In the genomic region with DNA sequence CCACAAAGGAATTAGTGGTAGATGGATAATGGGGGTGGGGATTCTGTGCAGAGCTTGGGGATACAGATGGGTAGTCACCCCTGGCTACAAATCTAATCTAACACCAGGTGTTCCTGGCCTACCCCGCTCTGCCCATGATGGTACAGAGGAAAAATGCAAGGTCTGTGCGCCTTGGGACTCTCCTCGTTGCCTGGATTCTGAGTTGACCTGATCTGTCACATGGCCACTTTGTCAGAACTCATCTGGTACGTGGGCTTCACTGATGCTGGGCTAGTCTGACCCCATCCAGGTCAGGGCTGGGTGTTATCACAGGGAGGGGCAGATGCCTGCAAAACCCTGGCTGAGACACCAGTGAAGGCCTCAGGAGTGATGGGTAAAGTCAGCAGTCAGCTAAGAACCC, we compare ENCODE assay signal across 18 cellular contexts. TPM values are rescaled to one million over a fixed set of nuclear protein-coding genes. Genes with fewer than 3 reads are reported as not detected.
DNase-seq lines count a peak whose midpoint lies in the region; ATAC-seq, FAIRE-seq and TF ChIP-seq lines count a peak whose summit lies in the region.
"Had no signal": no experiment of that assay in that cellular context is flagged by ENCODE, and none has a peak within 500 bp of the region (broad histone marks: within the 10 kb centered on the region; RNA-seq: fewer than 3 reads in every experiment).

No MANE protein-coding gene starts in this region.

- FAIRE-seq in H1 (lab: Jason Lieb, UNC), result no peak

- TF ChIP-seq POLR2A in heart left ventricle (IDR thresholded peaks at IDR 0.05), result no peak
- TF ChIP-seq POLR2A in H1 (IDR thresholded peaks at IDR 0.05; ENCODE audit: control extremely low read depth in 1 of 2, low read depth in 2 of 2, low read length in 2 of 2), result no peak

- CTCF ChIA-PET in H1 (lab: Charles Lee; ENCODE audit: partially characterized antibody), result interaction anchor here (0.6 to 3.8 kb wide), 3 partner anchors 9 to 17 kb away, joined by 3 to 12 read pairs (median 3); partner anchors contain the start of gene ZNF747

- H3K9me3 Mint-ChIP-seq in stimulated activated naive B cell treated with anti-CD40 and anti-IgM and Interleukin-4, amounts not matched to agents 10 μg/mL and 1 μg/mL and 100 μg/mL, for 72 hours, result no peaks in the 10 kb centered on the region

- H3K4me1 Mint-ChIP-seq in T-helper 17 cell, result peaks cover 39% of the 10 kb centered on the region
- H3K4me1 Mint-ChIP-seq in stimulated activated naive B cell treated with anti-CD40 and anti-IgM and Interleukin-4, amounts not matched to agents 10 μg/mL and 1 μg/mL and 100 μg/mL, for 72 hours, result peaks cover 23 to 63% of the 10 kb centered on the region in 2 donors

- ATAC-seq in heart left ventricle, result no peak
- no peak for ATAC-seq in T-helper 17 cell
- ATAC-seq in stimulated activated naive B cell treated with anti-CD40 and anti-IgM and Interleukin-4, amounts not matched to agents 10 μg/mL and 1 μg/mL and 100 μg/mL, for 72 hours (replicated peaks), result no peak
- no peak for ATAC-seq in HG03175 (IDR thresholded peaks at IDR 0.05; ENCODE audit: unreplicated experiment)
- ATAC-seq: left colon had no signal

- H4K20me1 ChIP-seq in H1 (replicated peaks in 1 of 2; ENCODE audit: control insufficient read depth in 1 of 2, insufficient read depth in 2 of 2, low read length in 2 of 2), result peaks cover 0 to 4% of the 10 kb centered on the region in 2 experiments

- in situ Hi-C loops in GM13976 (cut with MboI; ENCODE audit: low sequenced_read_pairs, unreplicated experiment), result no loop called here

- H3K4me2 ChIP-seq in H1 (ENCODE audit: insufficient read depth in 1 of 2, low read depth in 2 of 2, low read length in 2 of 2), result no peak overlapping the region

- 70 to 81% (median 76%) methylated on average over 4 of the region's 4 CpGs; no CpG with 5 or more reads in 1 of the 4 donors for WGBS in heart left ventricle, 4 donors
- 91% methylated on average over 4 of the region's 4 CpGs; no CpG with 5 or more reads in 1 of the 2 experiments for WGBS in H1 (ENCODE audit: extremely low coverage in 1 of 2, insufficient coverage in 1 of 2, insufficient read length in 1 of 2, insufficient replicate concordance in 2 of 2, low coverage in 1 of 2, low lambda C conversion rate in 2 of 2, missing lambda C conversion rate in 1 of 2), 2 experiments

- H4K91ac ChIP-seq in H1 (replicated peaks; ENCODE audit: insufficient read length, low read length), result no peak overlapping the region

- H3K23me2 ChIP-seq in H1 (ENCODE audit: low read depth, low read length), result peaks cover 5% of the 10 kb centered on the region; the same call in 1 of the 2 replicates

- no peak overlapping the region for H2BK15ac ChIP-seq in H1 (ENCODE audit: low read length)

- H3K9ac ChIP-seq in H1 (replicated peaks in 1 of 4; ENCODE audit: extremely low read depth in 1 of 4, low read depth in 3 of 4, low read length in 3 of 4), result no peak overlapping the region

- H3K36me3 ChIP-seq in right atrium auricular region, result peaks cover 16% of the 10 kb centered on the region
- H3K36me3 ChIP-seq in heart left ventricle, result peaks cover 0 to 31% (median 21%) of the 10 kb centered on the region in 9 donors
- H3K36me3 ChIP-seq in H1 (ENCODE audit: control insufficient read depth in 2 of 4, insufficient read depth in 4 of 4, low read length in 3 of 4), result peaks cover 3 to 8% (median 5%) of the 10 kb centered on the region in 4 experiments; a peak in 4 of 8 replicates

- no peak for TF ChIP-seq EP300 in H1 (IDR thresholded peaks at IDR 0.05; ENCODE audit: borderline replicate concordance in 1 of 2, low read depth in 2 of 2, low read length in 2 of 2)

- intact Hi-C loops in heart left ventricle (cut with DNase I), result no loop called here

- no peak for TF ChIP-seq RAD21 in H1 (IDR thresholded peaks at IDR 0.05 in 1 of 2, conservative IDR thresholded peaks at IDR 0.05 in 1 of 2; ENCODE audit: low read depth in 2 of 2, low read length in 2 of 2)

- no peak overlapping the region for H3K18ac ChIP-seq in H1 (ENCODE audit: extremely low read depth, low read length)

- peaks cover 0 to 65% of the 10 kb centered on the region in 2 donors for H3K4me1 ChIP-seq in right atrium auricular region
- peaks cover 0 to 82% (median 34%) of the 10 kb centered on the region in 12 donors for H3K4me1 ChIP-seq in heart left ventricle
- H3K4me1 ChIP-seq in H1 (replicated peaks in 1 of 4; ENCODE audit: control insufficient read depth in 3 of 4, insufficient read depth in 4 of 4, low read length in 3 of 4), result peaks cover 5 to 14% (median 7%) of the 10 kb centered on the region in 4 experiments
- H3K4me1 ChIP-seq: breast epithelium, prostate gland had no signal

- H3K4me3 Mint-ChIP-seq in T-helper 17 cell, result peak overlapping the region; percentile 63
- no peak overlapping the region for H3K4me3 Mint-ChIP-seq in stimulated activated naive B cell treated with anti-CD40 and anti-IgM and Interleukin-4, amounts not matched to agents 10 μg/mL and 1 μg/mL and 100 μg/mL, for 72 hours

- H4K5ac ChIP-seq in H1 (ENCODE audit: insufficient read length, low read depth, low read length), result no peak overlapping the region

- no peak overlapping the region for H3K56ac ChIP-seq in H1 (replicated peaks; ENCODE audit: insufficient read length, low read depth, low read length)

- no peak overlapping the region for H4K8ac ChIP-seq in H1 (ENCODE audit: extremely low read depth, insufficient read depth, low read length)

- H2BK20ac ChIP-seq in H1 (ENCODE audit: low read length), result no peak overlapping the region

- no peaks in the 10 kb centered on the region for H3K36me3 Mint-ChIP-seq in T-helper 17 cell (ENCODE audit: low read depth)
- H3K36me3 Mint-ChIP-seq in stimulated activated naive B cell treated with anti-CD40 and anti-IgM and Interleukin-4, amounts not matched to agents 10 μg/mL and 1 μg/mL and 100 μg/mL, for 72 hours, result peaks cover 31 to 35% of the 10 kb centered on the region in 2 donors

- no peaks in the 10 kb centered on the region for H3K79me1 ChIP-seq in H1 (ENCODE audit: low read depth, low read length)

- H2BK120ac ChIP-seq in H1 (replicated peaks; ENCODE audit: low read depth, low read length), result no peak overlapping the region

- H3K4me3 ChIP-seq in right atrium auricular region (no peak overlapping the region), heart left ventricle (no peak overlapping the region), H1 (ENCODE audit: extremely low read depth in 1 of 4, insufficient read depth in 2 of 4, low read depth in 3 of 4, low read length in 4 of 4) (no peak overlapping the region)
- H3K4me3 ChIP-seq: breast epithelium, prostate gland had no signal

- TF ChIP-seq CTCF in right atrium auricular region (IDR thresholded peaks at IDR 0.05) (no peak), heart left ventricle (IDR thresholded peaks at IDR 0.05) (no peak), H1 (IDR thresholded peaks at IDR 0.05; ENCODE audit: control extremely low read depth in 1 of 3, insufficient read depth in 1 of 3, low read depth in 1 of 3, low read length in 3 of 3) (no peak), GM13976 (IDR thresholded peaks at IDR 0.05; ENCODE audit: borderline replicate concordance, control extremely low read depth, extremely low read depth, insufficient read depth, missing control alignments) (no peak)

- H2AFZ ChIP-seq in H1 (ENCODE audit: low read length), result no peak overlapping the region

- no peak overlapping the region for H3K23ac ChIP-seq in H1 (ENCODE audit: insufficient read length)

- H3K27ac Mint-ChIP-seq in T-helper 17 cell, result peak overlapping the region; percentile 90
- peak overlapping the region; percentile 71 for H3K27ac Mint-ChIP-seq in stimulated activated naive B cell treated with anti-CD40 and anti-IgM and Interleukin-4, amounts not matched to agents 10 μg/mL and 1 μg/mL and 100 μg/mL, for 72 hours

- no peak overlapping the region for H3K14ac ChIP-seq in H1 (ENCODE audit: insufficient read length)

- H2BK5ac ChIP-seq in H1 (ENCODE audit: low read depth, low read length), result 0 out of 2 replicates have a peak overlapping the region, but pooled peaks have one; percentile 26

- H3K27ac ChIP-seq in right atrium auricular region (peak overlapping the region; percentile 31 to 53), heart left ventricle (peak overlapping the region in 5 of 12 donors; percentile 6 to 71 (median 25)), H1 (ENCODE audit: low read depth, low read length) (no peak overlapping the region)
- H3K27ac ChIP-seq: breast epithelium, prostate gland had no signal

- DNase-seq in right atrium auricular region (ENCODE audit: low spot score) (no peak), heart left ventricle (no peak), T-helper 17 cell (no peak), H1 (ENCODE audit: low read depth in 1 of 2, low spot score in 2 of 2) (no peak), NCI-H128 (lab: John Stamatoyannopoulos, UW; ENCODE audit: unreplicated experiment) (no peak), GM13976 (ENCODE audit: low spot score) (no peak)
- no peak for DNase-seq in stimulated activated naive B cell treated with anti-CD40 and anti-IgM and Interleukin-4, amounts not matched to agents 10 μg/mL and 1 μg/mL and 100 μg/mL, for 72 hours
- DNase-seq: activated effector memory CD4-positive, alpha-beta T cell treated with Interleukin-2 at 50 U/mL for 16 hours; DMS79 treated with DMSO at 0.1 percent for 48 hours; left colon; NCI-H1694 treated with DMSO at 0.1 percent for 48 hours; NCI-H446 treated with DMSO at 0.1 percent for 48 hours; SHP77; stimulated activated CD4-positive, alpha-beta T cell treated with anti-CD3 and anti-CD28 coated beads, Interleukin-15, amount 100 ng/mL, for 24 hours; T-helper 9 cell had no signal

- no peak overlapping the region for H2AK5ac ChIP-seq in H1 (ENCODE audit: low read depth, low read length)

- no peaks in the 10 kb centered on the region for H3K27me3 Mint-ChIP-seq in T-helper 17 cell
- no peaks in the 10 kb centered on the region for H3K27me3 Mint-ChIP-seq in stimulated activated naive B cell treated with anti-CD40 and anti-IgM and Interleukin-4, amounts not matched to agents 10 μg/mL and 1 μg/mL and 100 μg/mL, for 72 hours

- no peaks in the 10 kb centered on the region for H3K79me2 ChIP-seq in H1 (ENCODE audit: control insufficient read depth in 1 of 2, insufficient read depth in 2 of 2, low read length in 2 of 2)

- no peak overlapping the region for H3K4ac ChIP-seq in H1 (replicated peaks; ENCODE audit: insufficient read length, low read depth, low read length)

- POLR2A ChIA-PET in H1 (lab: Charles Lee; ENCODE audit: partially characterized antibody), result interaction anchor here (0.6 to 6.7 kb wide), 4 partner anchors 9 to 23 kb away, joined by 4 to 40 read pairs (median 5); partner anchors contain the start of gene ZNF747

- H3K27me3 ChIP-seq in right atrium auricular region, result no peaks in the 10 kb centered on the region
- H3K27me3 ChIP-seq in heart left ventricle, result no peaks in the 10 kb centered on the region
- H3K27me3 ChIP-seq in H1 (replicated peaks in 1 of 4; ENCODE audit: control insufficient read depth in 3 of 4, extremely low read depth in 1 of 4, insufficient read depth in 3 of 4, low read length in 3 of 4), result no peaks in the 10 kb centered on the region
- H3K27me3 ChIP-seq: breast epithelium had no signal

- no peaks in the 10 kb centered on the region for H3K9me3 ChIP-seq in right atrium auricular region
- no peaks in the 10 kb centered on the region for H3K9me3 ChIP-seq in heart left ventricle
- no peaks in the 10 kb centered on the region for H3K9me3 ChIP-seq in T-helper 17 cell (ENCODE audit: control insufficient read depth, low read length, poor library complexity, severe bottlenecking)
- no peaks in the 10 kb centered on the region for H3K9me3 ChIP-seq in H1 (ENCODE audit: insufficient read depth in 2 of 2, low read depth in 1 of 2, low read length in 1 of 2)
- H3K9me3 ChIP-seq: breast epithelium, prostate gland had no signal

- H2BK12ac ChIP-seq in H1 (ENCODE audit: low read depth, low read length), result no peak overlapping the region

RNA-seq across cellular contexts. Expression of gene ZNF764, which starts 5.2 kb away (rescaled TPM):
- total RNA-seq in right atrium auricular region (10 to 100 TPM; 12.0 to 16.9 TPM), heart left ventricle (10 to 100 TPM in 6 of 9 donors, 1 to 10 TPM in 3; 8.5 to 17.2 (median 12.3) TPM), T-helper 17 cell (10 to 100 TPM; 19.5 to 21.4 TPM)
- polyA plus RNA-seq in heart left ventricle (1 to 10 TPM; 7.4 to 8.7 TPM), H1 (2011; rRNA removed) (5.7 and 8.3 TPM in 2 replicates)
- total RNA-seq in H1 (2021; fragmentation: NEBNext Ultra II Directional; extraction: Animal tissue kit (Norgen Biotek cat#: 25700)), result 7.7 and 8.4 TPM in 2 replicates
- polyA plus RNA-seq in H1 (2011; cell fraction: cytosol; rRNA removed), result 5.5 TPM
- 8.2 TPM for polyA plus RNA-seq in H1 (2011; cell fraction: nucleus; rRNA removed)
- polyA plus RNA-seq in H1 (2012, experiment 1 of 2), result 4.7 to 5.7 TPM (median 5.0 TPM) in 4 replicates
- polyA plus RNA-seq in H1 (2012, experiment 2 of 2), result 5.7 TPM
- polyA plus RNA-seq in H1 (2013, experiment 1 of 2), result 4.9 TPM
- polyA plus RNA-seq in H1 (2013, experiment 2 of 2), result 4.6 TPM
- polyA minus RNA-seq in H1 (2011; rRNA and poly(A)+ RNA removed), result 2.0 and 2.3 TPM in 2 replicates
- 7.2 TPM for polyA minus RNA-seq in H1 (2011; cell fraction: cytosol; rRNA and poly(A)+ RNA removed)
- 4.4 TPM for polyA minus RNA-seq in H1 (2011; cell fraction: nucleus; rRNA and poly(A)+ RNA removed)

RNA-seq across cellular contexts. Expression of gene ZNF747, which starts 18.3 kb away (rescaled TPM):
- total RNA-seq in right atrium auricular region (10 to 100 TPM; 13.3 to 16.2 TPM), heart left ventricle (10 to 100 TPM in 5 of 9 donors, 1 to 10 TPM in 4; 8.6 to 15.2 (median 10.5) TPM), T-helper 17 cell (1 to 10 TPM; 7.6 TPM)
- polyA plus RNA-seq in heart left ventricle (1 to 10 TPM; 8.9 to 9.5 TPM), H1 (2011; rRNA removed) (9.9 and 10.7 TPM in 2 replicates)
- total RNA-seq in H1 (2021; fragmentation: NEBNext Ultra II Directional; extraction: Animal tissue kit (Norgen Biotek cat#: 25700)), result 10.3 and 12.0 TPM in 2 replicates
- 8.8 TPM for polyA plus RNA-seq in H1 (2011; cell fraction: cytosol; rRNA removed)
- 7.6 TPM for polyA plus RNA-seq in H1 (2011; cell fraction: nucleus; rRNA removed)
- polyA plus RNA-seq in H1 (2012, experiment 1 of 2), result 5.0 to 6.3 TPM (median 5.5 TPM) in 4 replicates
- 7.7 TPM for polyA plus RNA-seq in H1 (2012, experiment 2 of 2)
- 5.0 TPM for polyA plus RNA-seq in H1 (2013, experiment 1 of 2)
- polyA plus RNA-seq in H1 (2013, experiment 2 of 2), result 5.1 TPM
- 6.0 and 6.5 TPM in 2 replicates for polyA minus RNA-seq in H1 (2011; rRNA and poly(A)+ RNA removed)
- 6.8 TPM for polyA minus RNA-seq in H1 (2011; cell fraction: cytosol; rRNA and poly(A)+ RNA removed)
- 11.6 TPM for polyA minus RNA-seq in H1 (2011; cell fraction: nucleus; rRNA and poly(A)+ RNA removed)

RNA-seq across cellular contexts. Expression of gene ZNF688, which starts 18.6 kb away (rescaled TPM):
- total RNA-seq in right atrium auricular region, result 10 to 100 TPM in 1 of 2 donors, 1 to 10 TPM in 1; 9.6 to 13.5 TPM
- 10 to 100 TPM in 8 of 9 donors, 1 to 10 TPM in 1; 10.0 to 14.3 (median 11.6) TPM for total RNA-seq in heart left ventricle
- polyA plus RNA-seq in heart left ventricle, result 10 to 100 TPM in 1 of 2 donors, 1 to 10 TPM in 1; 7.6 to 15.7 TPM
- total RNA-seq in T-helper 17 cell, result 10 to 100 TPM; 11.4 to 14.0 TPM
- 3.5 and 3.7 TPM in 2 replicates for total RNA-seq in H1 (2021; fragmentation: NEBNext Ultra II Directional; extraction: Animal tissue kit (Norgen Biotek cat#: 25700))
- 2.7 and 6.3 TPM in 2 replicates for polyA plus RNA-seq in H1 (2011; rRNA removed)
- 3.3 TPM for polyA plus RNA-seq in H1 (2011; cell fraction: cytosol; rRNA removed)
- 5.4 TPM for polyA plus RNA-seq in H1 (2011; cell fraction: nucleus; rRNA removed)
- 3.0 to 4.6 TPM (median 3.6 TPM) in 4 replicates for polyA plus RNA-seq in H1 (2012, experiment 1 of 2)
- polyA plus RNA-seq in H1 (2012, experiment 2 of 2), result 1.7 TPM
- polyA plus RNA-seq in H1 (2013, experiment 1 of 2), result 3.8 TPM
- polyA plus RNA-seq in H1 (2013, experiment 2 of 2), result 2.6 TPM
- polyA minus RNA-seq in H1 (2011; rRNA and poly(A)+ RNA removed), result 0.63 TPM in 2 replicates
- polyA minus RNA-seq in H1 (2011; cell fraction: cytosol; rRNA and poly(A)+ RNA removed), result 3.4 TPM
- polyA minus RNA-seq in H1 (2011; cell fraction: nucleus; rRNA and poly(A)+ RNA removed), result 3.1 TPM

RNA-seq across cellular contexts. Expression of gene ZNF768, which starts 26.6 kb away (rescaled TPM):
- total RNA-seq in right atrium auricular region, result 10 to 100 TPM; 41.1 to 51.4 TPM
- 10 to 100 TPM; 38.9 to 67.0 (median 47.8) TPM for total RNA-seq in heart left ventricle
- 10 to 100 TPM; 60.9 to 88.2 TPM for polyA plus RNA-seq in heart left ventricle
- total RNA-seq in T-helper 17 cell, result 1 to 10 TPM; 5.1 to 5.3 TPM
- 34.7 and 36.1 TPM in 2 replicates for total RNA-seq in H1 (2021; fragmentation: NEBNext Ultra II Directional; extraction: Animal tissue kit (Norgen Biotek cat#: 25700))
- polyA plus RNA-seq in H1 (2011; rRNA removed), result 47.7 and 63.3 TPM in 2 replicates
- polyA plus RNA-seq in H1 (2011; cell fraction: cytosol; rRNA removed), result 42.8 TPM
- 40.0 TPM for polyA plus RNA-seq in H1 (2011; cell fraction: nucleus; rRNA removed)
- 25.3 to 31.6 TPM (median 27.9 TPM) in 4 replicates for polyA plus RNA-seq in H1 (2012, experiment 1 of 2)
- 28.8 TPM for polyA plus RNA-seq in H1 (2012, experiment 2 of 2)
- 26.6 TPM for polyA plus RNA-seq in H1 (2013, experiment 1 of 2)
- polyA plus RNA-seq in H1 (2013, experiment 2 of 2), result 28.4 TPM
- 14.0 and 14.1 TPM in 2 replicates for polyA minus RNA-seq in H1 (2011; rRNA and poly(A)+ RNA removed)
- 29.0 TPM for polyA minus RNA-seq in H1 (2011; cell fraction: cytosol; rRNA and poly(A)+ RNA removed)
- 15.6 TPM for polyA minus RNA-seq in H1 (2011; cell fraction: nucleus; rRNA and poly(A)+ RNA removed)

RNA-seq across cellular contexts. Expression of gene ZNF785, which starts 32.5 kb away (rescaled TPM):
- total RNA-seq in right atrium auricular region, result 1 to 10 TPM; 5.5 to 6.0 TPM
- total RNA-seq in heart left ventricle, result 10 to 100 TPM in 1 of 9 donors, 1 to 10 TPM in 8; 2.9 to 10.9 (median 4.8) TPM
- 1 to 10 TPM; 3.0 to 4.5 TPM for polyA plus RNA-seq in heart left ventricle
- total RNA-seq in T-helper 17 cell, result 10 to 100 TPM in 1 of 2 donors, 1 to 10 TPM in 1; 8.5 to 11.7 TPM
- 12.9 and 14.8 TPM in 2 replicates for total RNA-seq in H1 (2021; fragmentation: NEBNext Ultra II Directional; extraction: Animal tissue kit (Norgen Biotek cat#: 25700))
- 8.6 and 11.7 TPM in 2 replicates for polyA plus RNA-seq in H1 (2011; rRNA removed)
- polyA plus RNA-seq in H1 (2011; cell fraction: cytosol; rRNA removed), result 13.3 TPM
- 14.2 TPM for polyA plus RNA-seq in H1 (2011; cell fraction: nucleus; rRNA removed)
- polyA plus RNA-seq in H1 (2012, experiment 1 of 2), result 7.3 to 12.2 TPM (median 10.2 TPM) in 4 replicates
- 5.7 TPM for polyA plus RNA-seq in H1 (2012, experiment 2 of 2)
- polyA plus RNA-seq in H1 (2013, experiment 1 of 2), result 8.0 TPM
- 7.3 TPM for polyA plus RNA-seq in H1 (2013, experiment 2 of 2)
- 6.1 and 6.8 TPM in 2 replicates for polyA minus RNA-seq in H1 (2011; rRNA and poly(A)+ RNA removed)
- 6.2 TPM for polyA minus RNA-seq in H1 (2011; cell fraction: cytosol; rRNA and poly(A)+ RNA removed)
- polyA minus RNA-seq in H1 (2011; cell fraction: nucleus; rRNA and poly(A)+ RNA removed), result 14.3 TPM
